Comparison of ENCODE assay signal across 15 cellular contexts in the genomic region with DNA sequence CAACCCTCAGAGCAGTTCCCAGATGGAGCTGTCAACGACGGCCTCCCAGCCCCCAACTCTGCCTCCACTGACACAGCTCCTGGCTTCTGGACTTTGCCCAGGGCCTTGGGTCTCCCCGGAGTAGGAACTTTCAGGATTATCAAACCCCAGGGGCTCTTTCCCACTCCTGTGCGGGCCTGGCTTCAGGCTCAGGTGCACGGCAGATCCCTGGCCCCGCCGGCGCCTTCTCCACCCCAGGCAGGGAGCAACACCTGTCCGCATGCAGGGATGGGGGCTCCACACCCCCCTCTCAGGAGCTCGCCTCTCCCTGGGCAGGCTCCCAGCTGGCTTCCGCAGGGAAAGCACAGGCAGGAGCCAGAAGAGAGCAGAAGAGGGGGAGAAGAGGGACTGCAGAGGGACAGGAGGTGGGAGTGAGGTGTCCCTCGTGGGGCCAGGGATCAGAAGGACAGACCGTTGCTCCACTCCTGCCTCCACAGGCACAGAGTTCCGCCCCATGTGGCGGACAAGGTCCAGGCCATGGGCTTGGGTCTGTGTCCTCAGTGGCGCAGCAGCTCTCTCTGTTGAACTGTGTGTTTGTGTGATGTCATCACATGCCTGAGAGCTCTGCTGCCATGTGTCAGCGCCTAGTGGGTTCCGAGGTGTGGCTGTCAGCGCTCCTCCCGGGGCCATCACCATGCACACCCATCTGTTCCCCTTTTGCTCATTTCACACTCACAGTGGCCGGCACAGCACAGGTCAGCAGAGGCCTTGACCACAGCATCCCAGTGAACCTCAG.
A peak's percentile ranks its signal among the peaks of the same experiment; 100 is the strongest.
DNase-seq lines count a peak whose midpoint lies in the region; ATAC-seq and TF ChIP-seq lines count a peak whose summit lies in the region.
"Had no signal": no experiment of that assay in that cellular context is flagged by ENCODE, and none has a peak within 500 bp of the region (broad histone marks: within the 10 kb centered on the region; RNA-seq: fewer than 3 reads in every experiment).

No MANE protein-coding gene starts in this region.

- H3K27me3 ChIP-seq in NT2/D1 (ENCODE audit: insufficient read depth, insufficient read length), result no peaks in the 10 kb centered on the region
- H3K27me3 ChIP-seq in spleen (replicated peaks in 1 of 7), result no peaks in the 10 kb centered on the region
- no peaks in the 10 kb centered on the region for H3K27me3 ChIP-seq in upper lobe of right lung

- H3K36me3 ChIP-seq in NT2/D1 (ENCODE audit: insufficient read depth, insufficient read length, low read length), result peaks cover 64% of the 10 kb centered on the region
- peaks cover 0 to 82% (median 14%) of the 10 kb centered on the region in 6 donors for H3K36me3 ChIP-seq in spleen
- no peaks in the 10 kb centered on the region for H3K36me3 ChIP-seq in upper lobe of right lung

- H3K27ac ChIP-seq in spleen (no peak overlapping the region), upper lobe of right lung (no peak overlapping the region)
- H3K27ac ChIP-seq: epithelial cell of prostate had no signal

- ATAC-seq in activated CD4-positive, alpha-beta T cell treated with anti-CD3 and anti-CD28 coated beads for 36 hours, result no peak
- peak; percentile 84 for ATAC-seq in left ventricle myocardium superior
- ATAC-seq in upper lobe of right lung, result no peak
- ATAC-seq: activated CD8-positive, alpha-beta T cell treated with anti-CD3 and anti-CD28 coated beads for 36 hours; sciatic nerve had no signal

- WGBS in spleen, 5 donors, result 85 to 93% (median 88%) methylated on average over 9 to 21 of the region's 21 CpGs

- peak overlapping the region; percentile 25 for H3K27ac Mint-ChIP-seq in activated CD4-positive, alpha-beta T cell treated with anti-CD3 and anti-CD28 coated beads, Interleukin-2, amount 10 ng/mL, durations not matched to agents 7 days and 5 days
- H3K27ac Mint-ChIP-seq in activated CD4-positive, alpha-beta T cell treated with anti-CD3 and anti-CD28 coated beads for 36 hours, result no peak overlapping the region
- H3K27ac Mint-ChIP-seq: activated CD8-positive, alpha-beta T cell treated with anti-CD3 and anti-CD28 coated beads for 36 hours; activated T-helper 2 cell treated with anti-CD3 and anti-CD28 coated beads, Interferon-gamma antibody, Interleukin-2, Interleukin-4, amounts not matched to agents 10 μg/mL and 5 μg/mL and 100 μg/mL, durations not matched to agents 14 hours and 24 hours and 36 hours had no signal

- no peaks in the 10 kb centered on the region for H3K9me3 Mint-ChIP-seq in activated CD4-positive, alpha-beta T cell treated with anti-CD3 and anti-CD28 coated beads, Interleukin-2, amount 10 ng/mL, durations not matched to agents 7 days and 5 days
- H3K9me3 Mint-ChIP-seq in activated CD4-positive, alpha-beta T cell treated with anti-CD3 and anti-CD28 coated beads for 36 hours (ENCODE audit: low read depth), result no peaks in the 10 kb centered on the region
- H3K9me3 Mint-ChIP-seq: activated CD8-positive, alpha-beta T cell treated with anti-CD3 and anti-CD28 coated beads for 36 hours; activated T-helper 2 cell treated with anti-CD3 and anti-CD28 coated beads, Interferon-gamma antibody, Interleukin-2, Interleukin-4, amounts not matched to agents 10 μg/mL and 5 μg/mL and 100 μg/mL, durations not matched to agents 14 hours and 24 hours and 36 hours; nephron had no signal

- H3K4me3 Mint-ChIP-seq in activated CD4-positive, alpha-beta T cell treated with anti-CD3 and anti-CD28 coated beads, Interleukin-2, amount 10 ng/mL, durations not matched to agents 7 days and 5 days, result no peak overlapping the region
- no peak overlapping the region for H3K4me3 Mint-ChIP-seq in activated CD4-positive, alpha-beta T cell treated with anti-CD3 and anti-CD28 coated beads for 36 hours
- H3K4me3 Mint-ChIP-seq: activated CD8-positive, alpha-beta T cell treated with anti-CD3 and anti-CD28 coated beads for 36 hours; nephron had no signal

- H3K9ac ChIP-seq in NT2/D1 (ENCODE audit: insufficient read length, low read depth), result peak overlapping the region; percentile 23

- TF ChIP-seq POLR2A in spleen (IDR thresholded peaks at IDR 0.05), result no peak

- H3K4me1 ChIP-seq in NT2/D1 (ENCODE audit: insufficient read depth, insufficient read length) (peaks cover 10% of the 10 kb centered on the region), spleen (no peaks in the 10 kb centered on the region), upper lobe of right lung (no peaks in the 10 kb centered on the region)

- no peak for DNase-seq in activated CD4-positive, alpha-beta T cell treated with anti-CD3 and anti-CD28 coated beads, Interleukin-2, amount 10 ng/mL, durations not matched to agents 7 days and 5 days
- DNase-seq in activated CD4-positive, alpha-beta T cell treated with anti-CD3 and anti-CD28 coated beads for 36 hours, result no peak
- DNase-seq in NT2/D1 (ENCODE audit: low read depth, low spot score) (no peak), left ventricle myocardium superior (peak; percentile 49), spleen (peak; percentile 66), upper lobe of right lung (no peak), NCI-H2196 treated with DMSO at 0.1 percent for 48 hours (lab: John Stamatoyannopoulos, UW; ENCODE audit: unreplicated experiment) (no peak)
- DNase-seq in stimulated activated CD4-positive, alpha-beta T cell treated with anti-CD3 and anti-CD28 coated beads, Interleukin-15, amount 100 ng/mL, for 24 hours, result no peak
- DNase-seq: activated CD8-positive, alpha-beta T cell treated with anti-CD3 and anti-CD28 coated beads for 36 hours; amniotic stem cell; stimulated activated naive CD4-positive, alpha-beta T cell had no signal

- TF ChIP-seq CTCF in spleen (IDR thresholded peaks at IDR 0.05 in 8 of 11, conservative IDR thresholded peaks at IDR 0.05 in 3 of 11) (no peak), upper lobe of right lung (IDR thresholded peaks at IDR 0.05) (no peak)

- H3K9me3 ChIP-seq in NT2/D1 (ENCODE audit: insufficient read depth, low read length), result no peaks in the 10 kb centered on the region
- H3K9me3 ChIP-seq in spleen, result no peaks in the 10 kb centered on the region
- no peaks in the 10 kb centered on the region for H3K9me3 ChIP-seq in upper lobe of right lung

- no peaks in the 10 kb centered on the region for H3K27me3 Mint-ChIP-seq in activated CD4-positive, alpha-beta T cell treated with anti-CD3 and anti-CD28 coated beads, Interleukin-2, amount 10 ng/mL, durations not matched to agents 7 days and 5 days
- H3K27me3 Mint-ChIP-seq in activated CD4-positive, alpha-beta T cell treated with anti-CD3 and anti-CD28 coated beads for 36 hours, result no peaks in the 10 kb centered on the region
- H3K27me3 Mint-ChIP-seq: activated CD8-positive, alpha-beta T cell treated with anti-CD3 and anti-CD28 coated beads for 36 hours had no signal

- POLR2A ChIA-PET in activated CD4-positive, alpha-beta T cell treated with anti-CD3 and anti-CD28 coated beads, Interleukin-2, amount 10 ng/mL, durations not matched to agents 7 days and 5 days (lab: Charles Lee), result no interaction called here
- POLR2A ChIA-PET in activated CD4-positive, alpha-beta T cell treated with anti-CD3 and anti-CD28 coated beads for 36 hours (lab: Charles Lee), result no interaction called here

- CTCF ChIA-PET in activated CD4-positive, alpha-beta T cell treated with anti-CD3 and anti-CD28 coated beads, Interleukin-2, amount 10 ng/mL, durations not matched to agents 7 days and 5 days (lab: Charles Lee), result no interaction called here
- CTCF ChIA-PET in activated CD4-positive, alpha-beta T cell treated with anti-CD3 and anti-CD28 coated beads for 36 hours (lab: Charles Lee), result no interaction called here

- no peaks in the 10 kb centered on the region for H3K36me3 Mint-ChIP-seq in activated CD4-positive, alpha-beta T cell treated with anti-CD3 and anti-CD28 coated beads, Interleukin-2, amount 10 ng/mL, durations not matched to agents 7 days and 5 days (ENCODE audit: low read depth)
- H3K36me3 Mint-ChIP-seq in activated CD4-positive, alpha-beta T cell treated with anti-CD3 and anti-CD28 coated beads for 36 hours (ENCODE audit: low read depth), result no peaks in the 10 kb centered on the region

- H3K4me3 ChIP-seq in NT2/D1 (ENCODE audit: insufficient read length, low read depth) (no peak overlapping the region), spleen (no peak overlapping the region), upper lobe of right lung (no peak overlapping the region)

- intact Hi-C loops in activated CD4-positive, alpha-beta T cell treated with anti-CD3 and anti-CD28 coated beads for 36 hours (cut with DNase I, micrococcal nuclease), result no loop called here
- intact Hi-C loops in left ventricle myocardium superior (cut with micrococcal nuclease), result no loop called here
- intact Hi-C loops in spleen (cut with DNase I; ENCODE audit: low total_unique reads), result no loop called here
- intact Hi-C loops in upper lobe of right lung (cut with DNase I), result no loop called here

- H3K4me1 Mint-ChIP-seq in activated CD4-positive, alpha-beta T cell treated with anti-CD3 and anti-CD28 coated beads, Interleukin-2, amount 10 ng/mL, durations not matched to agents 7 days and 5 days, result no peaks in the 10 kb centered on the region
- no peaks in the 10 kb centered on the region for H3K4me1 Mint-ChIP-seq in activated CD4-positive, alpha-beta T cell treated with anti-CD3 and anti-CD28 coated beads for 36 hours
- H3K4me1 Mint-ChIP-seq: nephron had no signal

Comparison
In these comparisons a context has a peak if more than half of its experiments do, and no peak if none do; other contexts are left out.
1. DNase-seq: peak in left ventricle myocardium superior (single experiment) and spleen (single experiment); none in activated CD4-positive, alpha-beta T cell treated with anti-CD3 and anti-CD28 coated beads, Interleukin-2, amount 10 ng/mL, durations not matched to agents 7 days and 5 days (single experiment), activated CD4-positive, alpha-beta T cell treated with anti-CD3 and anti-CD28 coated beads for 36 hours (single experiment), NT2/D1 (single experiment), upper lobe of right lung (single experiment), stimulated activated CD4-positive, alpha-beta T cell treated with anti-CD3 and anti-CD28 coated beads, Interleukin-15, amount 100 ng/mL, for 24 hours (single experiment) and NCI-H2196 treated with DMSO at 0.1 percent for 48 hours (single experiment).